In the genomic region with DNA sequence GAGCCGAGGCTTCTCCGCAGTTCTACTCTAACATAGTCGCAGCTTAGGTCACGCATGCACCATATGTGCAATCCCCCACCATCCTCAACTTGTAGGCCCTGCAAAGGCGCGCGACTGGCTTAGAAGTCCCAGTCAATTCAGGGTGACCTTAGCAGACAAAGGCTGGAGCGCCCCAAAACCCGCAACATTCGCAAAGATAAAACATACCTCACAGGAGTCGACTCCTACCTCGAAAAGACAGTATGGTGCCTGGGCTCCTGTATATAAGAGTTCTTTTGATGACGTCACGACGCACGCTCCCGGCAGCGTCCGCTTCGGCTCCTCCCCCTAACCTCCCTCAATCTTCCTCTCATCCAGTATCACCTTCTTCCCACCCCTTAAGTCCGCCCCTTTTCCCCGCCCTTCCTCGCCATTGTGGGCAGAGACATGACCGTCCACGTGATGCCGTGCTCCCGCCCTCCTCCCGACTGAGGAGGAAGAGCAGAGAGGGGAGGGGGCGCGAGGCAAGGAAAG, we compare ENCODE assay signal across 8 cellular contexts. TPM values are rescaled to one million over a fixed set of nuclear protein-coding genes. Genes with fewer than 3 reads are reported as not detected.
DNase-seq lines count a peak whose midpoint lies in the region; ATAC-seq, FAIRE-seq and TF ChIP-seq lines count a peak whose summit lies in the region.

A gene (minus strand): TSS at position 237 of the 513 bp plus-strand sequence.

- under 1% methylated on average over 24 of the region's 30 CpGs for WGBS in HepG2 (ENCODE audit: low lambda C conversion rate)

- H3K27ac ChIP-seq in BLaER1: peak within 1 kb of the TSS; percentile 97
- peak within 1 kb of the TSS; percentile 91 for H3K27ac ChIP-seq in HepG2 (ENCODE audit: extremely low read length, insufficient read depth, low read length)

- H2AFZ ChIP-seq in HepG2 (ENCODE audit: low read length): peak within 1 kb of the TSS; percentile 58

- H3K36me3 ChIP-seq in BLaER1 (peaks cover 44% of the 10 kb centered on the region), HepG2 (replicated peaks in 1 of 2; ENCODE audit: control insufficient read depth in 1 of 2, insufficient read depth in 2 of 2, low read length in 2 of 2) (peaks cover 4 to 52% of the 10 kb centered on the region in 2 experiments)

- peaks cover 28% of the 10 kb centered on the region for H3K79me2 ChIP-seq in HepG2 (ENCODE audit: insufficient read depth, low read length)

- H3K27me3 ChIP-seq in BLaER1: no peaks in the 10 kb centered on the region
- no peaks in the 10 kb centered on the region; a peak in 1 of 5 replicates for H3K27me3 ChIP-seq in HepG2 (ENCODE audit: control insufficient read depth in 1 of 2, insufficient read depth in 2 of 2, low read length in 2 of 2)

- no peak; the same call in 1 of the 2 replicates for TF ChIP-seq RAD21 in HepG2 (CRISPR knock-in tag; IDR thresholded peaks at IDR 0.05)

- H4K20me1 ChIP-seq in BLaER1 (peaks cover 45% of the 10 kb centered on the region), HepG2 (ENCODE audit: insufficient read depth, low read length) (peaks cover 38% of the 10 kb centered on the region)

- DNase-seq in NCI-H748 (lab: John Stamatoyannopoulos, UW; ENCODE audit: unreplicated experiment) (peak; percentile 98), dermis blood vessel endothelial cell (peak; percentile 100), HepG2 (ENCODE audit: low spot score) (peak; percentile 99)
- DNase-seq in activated CD4-positive, alpha-beta T cell treated with anti-CD3 and anti-CD28 coated beads, Interleukin-2, amount 50 U/mL, for 1 hour: peak; percentile 99
- peak; percentile 99 for DNase-seq in stimulated activated CD4-positive, alpha-beta T cell treated with anti-CD3 and anti-CD28 coated beads, Interleukin-4, amount 100 ng/mL, for 1 hour

- intact Hi-C loops in HepG2 (cut with micrococcal nuclease; ENCODE audit: unreplicated experiment): loop anchor here (2.0 to 5.0 kb wide), 2 partner anchors 59 to 155 kb away; a partner anchor contains a TSS

- peak within 1 kb of the TSS; percentile 97 for H3K9ac ChIP-seq in BLaER1
- H3K9ac ChIP-seq in HepG2 (ENCODE audit: insufficient read depth, low read depth, low read length): peak within 1 kb of the TSS; percentile 95

- TF ChIP-seq EP300 in HepG2 (IDR thresholded peaks at IDR 0.05; ENCODE audit: low read depth in 2 of 2, low read length in 2 of 2) (0 out of 4 replicates have a peak, but pooled peaks of 1 of the 2 experiments have one; percentile 10), HepG2 (CRISPR knock-in tag; IDR thresholded peaks at IDR 0.05; ENCODE audit: borderline replicate concordance) (no peak)

- POLR2A ChIA-PET in HepG2 (lab: Yijun Ruan, JAX): interaction anchor here (0.6 to 3.9 kb wide), 37 partner anchors 8 to 1155 kb away, joined by 3 to 47 read pairs (median 4); a partner anchor contains a TSS

- CTCF ChIA-PET in HepG2 (lab: Yijun Ruan, JAX; ENCODE audit: low intra/inter-chr PET ratio, low total read pairs): no interaction called here

- ATAC-seq in GM19324 (IDR thresholded peaks at IDR 0.05; ENCODE audit: low FRiP score, unreplicated experiment): peak; percentile 69
- peak; percentile 53 for ATAC-seq in HG03469 (IDR thresholded peaks at IDR 0.05; ENCODE audit: unreplicated experiment)
- peak; percentile 87 for ATAC-seq in HepG2

- FAIRE-seq in HepG2 (lab: Jason Lieb, UNC): peak; percentile 88

- TF ChIP-seq CTCF in HepG2 (CRISPR knock-in tag; IDR thresholded peaks at IDR 0.05): no peak

- BruUV-seq in HepG2 (replicated peaks; lab: Mats Ljungman, UMichigan): no TSS peak

- H3K4me1 ChIP-seq in BLaER1 (peaks cover 61% of the 10 kb centered on the region), HepG2 (ENCODE audit: insufficient read depth, low read length) (peaks cover 45% of the 10 kb centered on the region)

- no peaks in the 10 kb centered on the region for H3K9me3 ChIP-seq in BLaER1
- H3K9me3 ChIP-seq in HepG2 (ENCODE audit: low read length): no peaks in the 10 kb centered on the region

- peak; percentile 99 to 100 for TF ChIP-seq POLR2A in HepG2 (IDR thresholded peaks at IDR 0.05; ENCODE audit: insufficient read depth in 1 of 2, low read depth in 2 of 2, low read length in 2 of 2)

- in situ Hi-C loops in HepG2 (cut with HindIII; ENCODE audit: extremely low pct_ligation_motif_present, low pct_unique_long_range_greater_than_20kb): loop anchor here (10.0 kb wide), 1 partner anchor 207 kb away; no protein-coding TSS in a partner anchor

- H3K4me3 ChIP-seq in BLaER1 (peak within 1 kb of the TSS; percentile 86), HepG2 (replicated peaks in 1 of 3; ENCODE audit: insufficient read depth in 1 of 3, low read depth in 2 of 3, low read length in 3 of 3) (peak within 1 kb of the TSS; percentile 58 to 98 (median 94))

- peak within 1 kb of the TSS; percentile 86 for H3K4me2 ChIP-seq in BLaER1
- H3K4me2 ChIP-seq in HepG2 (ENCODE audit: low read depth, low read length): peak within 1 kb of the TSS; percentile 88

TF ChIP-seq in HepG2, 621 proteins besides CTCF, POLR2A, EP300 and RAD21 (continues in another document):
- 0 out of 2 replicates have a peak, but pooled peaks have one; percentile 13 for TF ChIP-seq MED1 (CRISPR knock-in tag; IDR thresholded peaks at IDR 0.05)
- TF ChIP-seq, protein P1, sequence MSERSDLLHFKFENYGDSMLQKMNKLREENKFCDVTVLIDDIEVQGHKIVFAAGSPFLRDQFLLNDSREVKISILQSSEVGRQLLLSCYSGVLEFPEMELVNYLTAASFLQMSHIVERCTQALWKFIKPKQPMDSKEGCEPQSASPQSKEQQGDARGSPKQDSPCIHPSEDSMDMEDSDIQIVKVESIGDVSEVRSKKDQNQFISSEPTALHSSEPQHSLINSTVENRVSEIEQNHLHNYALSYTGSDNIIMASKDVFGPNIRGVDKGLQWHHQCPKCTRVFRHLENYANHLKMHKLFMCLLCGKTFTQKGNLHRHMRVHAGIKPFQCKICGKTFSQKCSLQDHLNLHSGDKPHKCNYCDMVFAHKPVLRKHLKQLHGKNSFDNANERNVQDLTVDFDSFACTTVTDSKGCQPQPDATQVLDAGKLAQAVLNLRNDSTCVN (CRISPR knock-in tag; IDR thresholded peaks at IDR 0.05; ENCODE audit: borderline replicate concordance): peak; percentile 42; the same call in 1 of the 2 replicates
- TF ChIP-seq FOXA3 (CRISPR knock-in tag; IDR thresholded peaks at IDR 0.05): peak; percentile 63
- TF ChIP-seq NFIC (IDR thresholded peaks at IDR 0.05; ENCODE audit: low read length): no peak
- TF ChIP-seq, protein P2, sequence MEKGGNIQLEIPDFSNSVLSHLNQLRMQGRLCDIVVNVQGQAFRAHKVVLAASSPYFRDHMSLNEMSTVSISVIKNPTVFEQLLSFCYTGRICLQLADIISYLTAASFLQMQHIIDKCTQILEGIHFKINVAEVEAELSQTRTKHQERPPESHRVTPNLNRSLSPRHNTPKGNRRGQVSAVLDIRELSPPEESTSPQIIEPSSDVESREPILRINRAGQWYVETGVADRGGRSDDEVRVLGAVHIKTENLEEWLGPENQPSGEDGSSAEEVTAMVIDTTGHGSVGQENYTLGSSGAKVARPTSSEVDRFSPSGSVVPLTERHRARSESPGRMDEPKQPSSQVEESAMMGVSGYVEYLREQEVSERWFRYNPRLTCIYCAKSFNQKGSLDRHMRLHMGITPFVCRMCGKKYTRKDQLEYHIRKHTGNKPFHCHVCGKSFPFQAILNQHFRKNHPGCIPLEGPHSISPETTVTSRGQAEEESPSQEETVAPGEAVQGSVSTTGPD (CRISPR knock-in tag; IDR thresholded peaks at IDR 0.05): no peak
- TF ChIP-seq, protein P3, sequence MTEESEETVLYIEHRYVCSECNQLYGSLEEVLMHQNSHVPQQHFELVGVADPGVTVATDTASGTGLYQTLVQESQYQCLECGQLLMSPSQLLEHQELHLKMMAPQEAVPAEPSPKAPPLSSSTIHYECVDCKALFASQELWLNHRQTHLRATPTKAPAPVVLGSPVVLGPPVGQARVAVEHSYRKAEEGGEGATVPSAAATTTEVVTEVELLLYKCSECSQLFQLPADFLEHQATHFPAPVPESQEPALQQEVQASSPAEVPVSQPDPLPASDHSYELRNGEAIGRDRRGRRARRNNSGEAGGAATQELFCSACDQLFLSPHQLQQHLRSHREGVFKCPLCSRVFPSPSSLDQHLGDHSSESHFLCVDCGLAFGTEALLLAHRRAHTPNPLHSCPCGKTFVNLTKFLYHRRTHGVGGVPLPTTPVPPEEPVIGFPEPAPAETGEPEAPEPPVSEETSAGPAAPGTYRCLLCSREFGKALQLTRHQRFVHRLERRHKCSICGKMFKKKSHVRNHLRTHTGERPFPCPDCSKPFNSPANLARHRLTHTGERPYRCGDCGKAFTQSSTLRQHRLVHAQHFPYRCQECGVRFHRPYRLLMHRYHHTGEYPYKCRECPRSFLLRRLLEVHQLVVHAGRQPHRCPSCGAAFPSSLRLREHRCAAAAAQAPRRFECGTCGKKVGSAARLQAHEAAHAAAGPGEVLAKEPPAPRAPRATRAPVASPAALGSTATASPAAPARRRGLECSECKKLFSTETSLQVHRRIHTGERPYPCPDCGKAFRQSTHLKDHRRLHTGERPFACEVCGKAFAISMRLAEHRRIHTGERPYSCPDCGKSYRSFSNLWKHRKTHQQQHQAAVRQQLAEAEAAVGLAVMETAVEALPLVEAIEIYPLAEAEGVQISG (CRISPR knock-in tag; IDR thresholded peaks at IDR 0.05): peak; percentile 9; the same call in 1 of the 2 replicates

RNA-seq across cellular contexts. Expression of the gene that starts here (rescaled TPM):
- total RNA-seq in dermis blood vessel endothelial cell (180 and 432 TPM in 2 replicates), HepG2 (2016; rRNA removed; fragmentation: Illumina TruSeq; extraction: Trizol) (184 and 352 TPM in 2 replicates)
- 468 and 530 TPM in 2 replicates for total RNA-seq in HepG2 (2016; cell fraction: cytosol; rRNA removed; fragmentation: Illumina TruSeq; extraction: Trizol; ENCODE audit: low read depth)
- 176 and 342 TPM in 2 replicates for total RNA-seq in HepG2 (2016; cell fraction: insoluble cytoplasmic fraction; rRNA removed; fragmentation: Illumina TruSeq; extraction: Trizol)
- total RNA-seq in HepG2 (2016; cell fraction: membrane; rRNA removed; fragmentation: Illumina TruSeq; extraction: Trizol): 493 and 530 TPM in 2 replicates
- 518 and 556 TPM in 2 replicates for total RNA-seq in HepG2 (2016; cell fraction: nucleus; rRNA removed; fragmentation: Illumina TruSeq; extraction: Trizol)
- 687 and 738 TPM in 2 replicates for polyA plus RNA-seq in HepG2 (2011; rRNA removed)
- polyA plus RNA-seq in HepG2 (2011; cell fraction: cytosol; rRNA removed): 564 and 847 TPM in 2 replicates
- polyA plus RNA-seq in HepG2 (2011; cell fraction: nucleus; rRNA removed): 400 and 532 TPM in 2 replicates
- 512 and 724 TPM in 2 replicates for polyA plus RNA-seq in HepG2 (2012)
- polyA plus RNA-seq in HepG2 (2016; cell fraction: cytosol; fragmentation: Illumina TruSeq; extraction: Trizol; ENCODE audit: low read depth): 421 and 462 TPM in 2 replicates
- 132 and 134 TPM in 2 replicates for polyA plus RNA-seq in HepG2 (2016; cell fraction: insoluble cytoplasmic fraction; fragmentation: Illumina TruSeq; extraction: Trizol; ENCODE audit: low read depth)
- 376 and 391 TPM in 2 replicates for polyA plus RNA-seq in HepG2 (2016; cell fraction: membrane; fragmentation: Illumina TruSeq; extraction: Trizol; ENCODE audit: low read depth)
- 612 and 634 TPM in 2 replicates for polyA plus RNA-seq in HepG2 (2016; cell fraction: nucleus; fragmentation: Illumina TruSeq; extraction: Trizol; ENCODE audit: insufficient read depth, low read depth)
- polyA minus RNA-seq in HepG2 (2011; rRNA and poly(A)+ RNA removed; ENCODE audit: low replicate concordance): 146 and 679 TPM in 2 replicates
- polyA minus RNA-seq in HepG2 (2011; cell fraction: cytosol; rRNA and poly(A)+ RNA removed): 112 and 117 TPM in 2 replicates
- polyA minus RNA-seq in HepG2 (2011; cell fraction: nucleus; rRNA and poly(A)+ RNA removed): 1,094 and 1,103 TPM in 2 replicates

Comparison
In these comparisons a context has a peak if more than half of its experiments do, and no peak if none do; other contexts are left out.
1. Peak in every context shown above with its lines: DNase-seq, ATAC-seq, H3K4me3 ChIP-seq and H3K27ac ChIP-seq.